ENCODE assay signal across 38 cellular contexts in genomic region chr7:37824987-37825509, GRCh38. TPM values are rescaled to one million over a fixed set of nuclear protein-coding genes. Genes with fewer than 3 reads are reported as not detected.
DNase-seq lines count a peak whose midpoint lies in the region; ATAC-seq, FAIRE-seq and TF ChIP-seq lines count a peak whose summit lies in the region.
"Had no signal": no experiment of that assay in that cellular context is flagged by ENCODE, and none has a peak within 500 bp of the region (broad histone marks: within the 10 kb centered on the region; RNA-seq: fewer than 3 reads in every experiment).

No MANE protein-coding gene starts in this region.

- no peak overlapping the region for H3K27ac ChIP-seq in coronary artery
- H3K27ac ChIP-seq: psoas muscle, sigmoid colon, SJCRH30, thoracic aorta had no signal

- H3K27me3 Mint-ChIP-seq in natural killer cell treated with Interleukin-12 subunit alpha and Interleukin-12 subunit beta and Interleukin-15 and Interleukin-18, amount 100 ng/mL, for 72 hours = no peaks in the 10 kb centered on the region

- no peaks in the 10 kb centered on the region for H3K36me3 Mint-ChIP-seq in natural killer cell treated with Interleukin-12 subunit alpha and Interleukin-12 subunit beta and Interleukin-15 and Interleukin-18, amount 100 ng/mL, for 72 hours
- H3K36me3 Mint-ChIP-seq: activated naive CD8-positive, alpha-beta T cell; CD8-positive, alpha-beta T cell; naive B cell; WTC11 had no signal

- TF ChIP-seq CTCF in coronary artery (IDR thresholded peaks at IDR 0.05) = no peak

- H3K4me3 Mint-ChIP-seq in natural killer cell treated with Interleukin-12 subunit alpha and Interleukin-12 subunit beta and Interleukin-15 and Interleukin-18, amount 100 ng/mL, for 72 hours = peak overlapping the region; percentile 3
- H3K4me3 Mint-ChIP-seq: activated naive CD8-positive, alpha-beta T cell; CD8-positive, alpha-beta T cell; mesothelial cell of epicardium; naive B cell; WTC11 had no signal

- no peaks in the 10 kb centered on the region for H3K9me3 Mint-ChIP-seq in natural killer cell treated with Interleukin-12 subunit alpha and Interleukin-12 subunit beta and Interleukin-15 and Interleukin-18, amount 100 ng/mL, for 72 hours
- H3K9me3 Mint-ChIP-seq: CD8-positive, alpha-beta T cell; WTC11 had no signal

- peak in 1 of 2 donors; percentile 73 for ATAC-seq in natural killer cell treated with Interleukin-12 subunit alpha and Interleukin-12 subunit beta and Interleukin-15 and Interleukin-18, amount 100 ng/mL, for 72 hours
- ATAC-seq: CD8-positive, alpha-beta T cell; HCT116; HepG2; left ventricle myocardium superior; psoas muscle; WTC11 had no signal

- peaks cover 24 to 25% of the 10 kb centered on the region in 2 donors for H3K4me1 Mint-ChIP-seq in natural killer cell treated with Interleukin-12 subunit alpha and Interleukin-12 subunit beta and Interleukin-15 and Interleukin-18, amount 100 ng/mL, for 72 hours (ENCODE audit: low read depth in 2 of 2)
- H3K4me1 Mint-ChIP-seq: mesothelial cell of epicardium, WTC11 had no signal

- H3K4me3 ChIP-seq in coronary artery = no peak overlapping the region
- H3K4me3 ChIP-seq: psoas muscle, sigmoid colon, SJCRH30, thoracic aorta had no signal

- peak overlapping the region in 1 of 2 donors; percentile 29 for H3K27ac Mint-ChIP-seq in natural killer cell treated with Interleukin-12 subunit alpha and Interleukin-12 subunit beta and Interleukin-15 and Interleukin-18, amount 100 ng/mL, for 72 hours
- H3K27ac Mint-ChIP-seq: activated naive CD8-positive, alpha-beta T cell; CD8-positive, alpha-beta T cell; mesothelial cell of epicardium; WTC11 had no signal

- FAIRE-seq in GM19239 (lab: Jason Lieb, UNC) = peak; percentile 33
- FAIRE-seq: astrocyte, HepG2, RCC 7860, urothelium cell line had no signal

- DNase-seq in SIG-M5 treated with dmso at 0.1 percent for 504 hours (lab: John Stamatoyannopoulos, UW; ENCODE audit: unreplicated experiment) (peak; percentile 42), SIG-M5 (lab: John Stamatoyannopoulos, UW) (no peak), GM19239 (ENCODE audit: insufficient read length, low spot score) (no peak), OCI-M1 (lab: John Stamatoyannopoulos, UW) (peak; percentile 9), NCI-H526 treated with DMSO at 0.1 percent for 48 hours (lab: John Stamatoyannopoulos, UW) (no peak), coronary artery (ENCODE audit: low spot score) (no peak), H4 (ENCODE audit: low spot score) (no peak)
- DNase-seq in natural killer cell treated with Interleukin-12 subunit alpha and Interleukin-12 subunit beta and Interleukin-15 and Interleukin-18, amount 100 ng/mL, for 72 hours (ENCODE audit: low spot score) = no peak
- DNase-seq: 8988T; activated CD4-positive, alpha-beta T cell treated with anti-CD3 and anti-CD28 coated beads, Interleukin-2, amount 50 U/mL, for 4 hours; activated effector memory CD4-positive, alpha-beta T cell treated with Interleukin-2 at 50 U/mL for 16 hours; CD8-positive, alpha-beta T cell; cerebellar nuclear complex; effector memory CD4-positive, alpha-beta T cell; erythroblast; glutamatergic neuron; islet precursor cell; Kasumi-1; left ventricle myocardium superior; naive B cell; NCI-H1092; NCI-H1694 treated with DMSO at 0.1 percent for 48 hours; NCI-H2171; NCI-H510A treated with DMSO at 0.1 percent for 48 hours; nucleus accumbens; psoas muscle; sigmoid colon; SJCRH30; stimulated activated naive CD4-positive, alpha-beta T cell treated with Interleukin-2 at 50 U/mL for 16 hours had no signal

RNA-seq across cellular contexts. Expression of gene NME8, which starts 23.3 kb away (rescaled TPM):
- total RNA-seq in natural killer cell treated with Interleukin-12 subunit alpha and Interleukin-12 subunit beta and Interleukin-15 and Interleukin-18, amount 100 ng/mL, for 72 hours = not detected
- total RNA-seq in H4 (2014; rRNA removed; shearing (Covaris generic)) = not detected in 2 replicates
- total RNA-seq: astrocyte; CD8-positive, alpha-beta T cell; HepG2; left ventricle myocardium superior; psoas muscle; SJCRH30; thoracic aorta had no signal

Comparison
In these comparisons a context has a peak if more than half of its experiments do, and no peak if none do; other contexts are left out.
1. DNase-seq: peak in SIG-M5 treated with dmso at 0.1 percent for 504 hours (single experiment) and OCI-M1 (single experiment); none in SIG-M5 (single experiment), GM19239 (single experiment), natural killer cell treated with Interleukin-12 subunit alpha and Interleukin-12 subunit beta and Interleukin-15 and Interleukin-18, amount 100 ng/mL, for 72 hours (single experiment), NCI-H526 treated with DMSO at 0.1 percent for 48 hours (single experiment), coronary artery (single experiment) and H4 (single experiment).